1 cellular context compared by ENCODE assay signal in genomic region chr14:69620981-69621380, GRCh38.
A peak's percentile ranks its signal among the peaks of the same experiment; 100 is the strongest.
TF ChIP-seq lines count a peak whose summit lies in the region.

No MANE protein-coding gene starts in this region.

TF ChIP-seq in GM12878, 131 proteins besides CTCF, POLR2A, EP300 and RAD21:
- TF ChIP-seq PBX3 (IDR thresholded peaks at IDR 0.05; ENCODE audit: insufficient replicate concordance, low read depth, low read length): no peak
- TF ChIP-seq FOXM1 (IDR thresholded peaks at IDR 0.05; ENCODE audit: low read depth, low read length): 0 out of 2 replicates have a peak, but pooled peaks have one; percentile 9
- no peak for TF ChIP-seq MXI1 (IDR thresholded peaks at IDR 0.05; ENCODE audit: low read depth, low read length)
- TF ChIP-seq ZNF687 (IDR thresholded peaks at IDR 0.05): no peak
- peak; percentile 39; the same call in 1 of the 2 replicates for TF ChIP-seq RUNX3 (IDR thresholded peaks at IDR 0.05; ENCODE audit: low read length)
- 0 out of 2 replicates have a peak, but pooled peaks have one; percentile 6 for TF ChIP-seq MEF2A (IDR thresholded peaks at IDR 0.05; ENCODE audit: insufficient read depth, low read depth, low read length)
- TF ChIP-seq USF1 (IDR thresholded peaks at IDR 0.05; ENCODE audit: borderline replicate concordance, extremely low read length, insufficient read depth, low read depth, low read length): no peak
- peak; percentile 26; the same call in 1 of the 2 replicates for TF ChIP-seq JUNB (IDR thresholded peaks at IDR 0.05)
